18 cellular contexts compared by ENCODE assay signal in genomic region chr6:36289281-36290018, GRCh38. TPM values are rescaled to one million over a fixed set of nuclear protein-coding genes. Genes with fewer than 3 reads are reported as not detected.
A peak's percentile ranks its signal among the peaks of the same experiment; 100 is the strongest.
DNase-seq lines count a peak whose midpoint lies in the region; ATAC-seq and TF ChIP-seq lines count a peak whose summit lies in the region.
"Had no signal": no experiment of that assay in that cellular context is flagged by ENCODE, and none has a peak within 500 bp of the region (broad histone marks: within the 10 kb centered on the region; RNA-seq: fewer than 3 reads in every experiment).

No MANE protein-coding gene starts in this region.

- intact Hi-C loops in CD14-positive monocyte (cut with micrococcal nuclease): loop anchor here (2.0 to 10.0 kb wide), 4 partner anchors 42 to 265 kb away; partner anchors contain the start of genes BRPF3 (in 1 of the 2), MAPK14 (in 1 of the 2) and SLC26A8 (in 1 of the 2)

- H3K27ac ChIP-seq in foreskin keratinocyte: no peak overlapping the region
- H3K27ac ChIP-seq: cardiac muscle cell, heart left ventricle had no signal

- H3K36me3 Mint-ChIP-seq in CD14-positive monocyte: peaks cover 6 to 7% of the 10 kb centered on the region in 2 donors

- H3K4me3 Mint-ChIP-seq in CD14-positive monocyte: no peak overlapping the region
- H3K4me3 Mint-ChIP-seq: neural crest cell; stimulated activated naive CD8-positive, alpha-beta T cell treated with anti-CD3 and anti-CD28 coated beads, Interleukin-15, Interleukin-2, amounts not matched to agents 100 ng/mL and 50 ng/mL, for 24 hours had no signal

- no peak for DNase-seq in CD14-positive monocyte (ENCODE audit: low spot score)
- peak; percentile 71 for DNase-seq in HT-29 (ENCODE audit: low spot score)
- peak; percentile 54 for DNase-seq in NCI-H510A (lab: John Stamatoyannopoulos, UW)
- DNase-seq in foreskin keratinocyte: peak; percentile 61 to 82
- no peak for DNase-seq in effector CD8-positive, alpha-beta T cell (lab: John Stamatoyannopoulos, UW)
- DNase-seq in DMS114 treated with DMSO at 0.1 percent for 48 hours (lab: John Stamatoyannopoulos, UW; ENCODE audit: unreplicated experiment): no peak
- DNase-seq in NCI-H774 (lab: John Stamatoyannopoulos, UW): no peak
- DNase-seq: activated naive CD4-positive, alpha-beta T cell; AML-193; EL; heart left ventricle; Kasumi-1; SK-N-SH had no signal

- TF ChIP-seq CTCF in CD14-positive monocyte (IDR thresholded peaks at IDR 0.05) (no peak), foreskin keratinocyte (conservative IDR thresholded peaks at IDR 0.05) (no peak)

- H3K27ac Mint-ChIP-seq in CD14-positive monocyte: peak overlapping the region in 6 of 7 donors; percentile 60 to 100 (median 98)
- H3K27ac Mint-ChIP-seq: stimulated activated naive CD8-positive, alpha-beta T cell treated with anti-CD3 and anti-CD28 coated beads, Interleukin-15, Interleukin-2, amounts not matched to agents 100 ng/mL and 50 ng/mL, for 24 hours had no signal

- H3K4me1 Mint-ChIP-seq in CD14-positive monocyte: peaks cover 62% of the 10 kb centered on the region

- peaks cover 31% of the 10 kb centered on the region for H3K27me3 ChIP-seq in foreskin keratinocyte

- ATAC-seq in foreskin keratinocyte: peak; percentile 74
- ATAC-seq in GM19328 (IDR thresholded peaks at IDR 0.05; ENCODE audit: unreplicated experiment): no peak
- ATAC-seq: heart left ventricle had no signal

- peaks cover 2% of the 10 kb centered on the region in 3 donors for H3K27me3 Mint-ChIP-seq in CD14-positive monocyte (ENCODE audit: low read depth in 3 of 3)

- H3K9me3 Mint-ChIP-seq in CD14-positive monocyte: peaks cover 0 to 2% (median 0%) of the 10 kb centered on the region in 7 donors
- H3K9me3 Mint-ChIP-seq: neural crest cell; stimulated activated naive CD8-positive, alpha-beta T cell treated with anti-CD3 and anti-CD28 coated beads, Interleukin-15, Interleukin-2, amounts not matched to agents 100 ng/mL and 50 ng/mL, for 24 hours had no signal

- H3K4me1 ChIP-seq in foreskin keratinocyte: no peaks in the 10 kb centered on the region

RNA-seq across cellular contexts. Expression of gene PNPLA1, which starts 19.6 kb away (rescaled TPM):
- polyA plus RNA-seq in CD14-positive monocyte (1 to 10 TPM; 3.5 to 3.9 TPM), foreskin keratinocyte (not detected in 2 replicates)
- total RNA-seq in HT-29 (2014; rRNA removed; shearing (Covaris generic)): 0.23 and 0.38 TPM in 2 replicates
- not detected in 2 replicates for total RNA-seq in foreskin keratinocyte
- total RNA-seq: cardiac muscle cell, neural crest cell had no signal
- polyA plus RNA-seq: cardiac muscle cell, SK-N-SH had no signal

RNA-seq across cellular contexts. Expression of gene BNIP5, which starts 47.2 kb away (rescaled TPM):
- polyA plus RNA-seq in CD14-positive monocyte (not detected), foreskin keratinocyte (not detected in 2 replicates)
- 3.6 and 4.6 TPM in 2 replicates for total RNA-seq in HT-29 (2014; rRNA removed; shearing (Covaris generic))
- not detected in 2 replicates for total RNA-seq in foreskin keratinocyte
- total RNA-seq: heart left ventricle, liver, neural crest cell had no signal
- polyA plus RNA-seq: cardiac muscle cell, heart left ventricle, liver, SK-N-SH had no signal

Comparison
In these comparisons a context has a peak if more than half of its experiments do, and no peak if none do; other contexts are left out.
1. DNase-seq: peak in HT-29 (single experiment), NCI-H510A (single experiment) and foreskin keratinocyte (2 of 2); none in CD14-positive monocyte (single experiment), effector CD8-positive, alpha-beta T cell (single experiment), DMS114 treated with DMSO at 0.1 percent for 48 hours (single experiment) and NCI-H774 (single experiment).